Comparison of ENCODE assay signal across 5 cellular contexts in genomic region chr20:3158968-3159431, GRCh38. TPM values are rescaled to one million over a fixed set of nuclear protein-coding genes. Genes with fewer than 3 reads are reported as not detected.
DNase-seq lines count a peak whose midpoint lies in the region; FAIRE-seq and TF ChIP-seq lines count a peak whose summit lies in the region.

No MANE protein-coding gene starts in this region.

- peaks cover 4% of the 10 kb centered on the region in 2 donors for H3K4me1 ChIP-seq in neuronal stem cell (ENCODE audit: control insufficient read depth in 2 of 2, insufficient read depth in 1 of 2, low read depth in 1 of 2, low read length in 2 of 2)

- H2AFZ ChIP-seq in neuronal stem cell (ENCODE audit: low read length), result peak overlapping the region; percentile 88

- H3K9ac ChIP-seq in neuronal stem cell (ENCODE audit: low read depth, low read length, poor library complexity), result peak overlapping the region; percentile 83

- H3K27me3 ChIP-seq in bronchial epithelial cell (ENCODE audit: control insufficient read depth, insufficient read depth, low read length) (no peaks in the 10 kb centered on the region), neuronal stem cell (ENCODE audit: control insufficient read depth in 3 of 3, insufficient read depth in 3 of 3, low read depth in 1 of 3, low read length in 3 of 3) (no peaks in the 10 kb centered on the region)

- H4K91ac ChIP-seq in neuronal stem cell (ENCODE audit: low read depth, low read length, poor library complexity), result no peak overlapping the region

- H2BK15ac ChIP-seq in neuronal stem cell (ENCODE audit: low read length), result no peak overlapping the region

- H3K4me3 ChIP-seq in bronchial epithelial cell (ENCODE audit: low read depth, low read length) (peak overlapping the region; percentile 77), neuronal stem cell (ENCODE audit: low read length in 2 of 2) (peak overlapping the region; percentile 88 to 96)

- TF ChIP-seq CTCF in bronchial epithelial cell (IDR thresholded peaks at IDR 0.05; ENCODE audit: insufficient read depth, low read length, severe bottlenecking), result no peak

- no peak overlapping the region for H2BK12ac ChIP-seq in neuronal stem cell (ENCODE audit: low read length)

- H2AK5ac ChIP-seq in neuronal stem cell (ENCODE audit: low read depth, low read length), result no peak overlapping the region

- H4K8ac ChIP-seq in neuronal stem cell (ENCODE audit: low read depth, low read length), result no peak overlapping the region

- peaks cover 8% of the 10 kb centered on the region for H3K79me1 ChIP-seq in neuronal stem cell (ENCODE audit: low read depth, low read length)

- H3K4me2 ChIP-seq in neuronal stem cell (ENCODE audit: insufficient read depth, low read length, poor library complexity, severe bottlenecking), result peak overlapping the region; percentile 81

- H3K36me3 ChIP-seq in bronchial epithelial cell (ENCODE audit: control insufficient read depth, insufficient read depth, low read length) (no peaks in the 10 kb centered on the region), neuronal stem cell (replicated peaks in 1 of 2; ENCODE audit: control insufficient read depth in 2 of 2, insufficient read depth in 2 of 2, low read length in 2 of 2) (peaks cover 0 to 18% of the 10 kb centered on the region in 2 donors)

- no peaks in the 10 kb centered on the region for H3K9me3 ChIP-seq in neuronal stem cell (replicated peaks in 1 of 2; ENCODE audit: control insufficient read depth in 2 of 2, insufficient read depth in 1 of 2, low read depth in 1 of 2, low read length in 2 of 2)

- no peak overlapping the region for H3K4ac ChIP-seq in neuronal stem cell (ENCODE audit: low read length)

- no peak overlapping the region for H3K18ac ChIP-seq in neuronal stem cell (ENCODE audit: low read length)

- no peak overlapping the region for H2BK120ac ChIP-seq in neuronal stem cell (ENCODE audit: low read depth, low read length)

- DNase-seq in M059J (ENCODE audit: low read depth) (peak; percentile 49), bronchial epithelial cell (ENCODE audit: low read depth) (no peak), neuronal stem cell (ENCODE audit: low spot score) (no peak), Ammon's horn (ENCODE audit: low spot score) (no peak), urothelium cell line (ENCODE audit: low spot score) (no peak)

- H2BK5ac ChIP-seq in neuronal stem cell (ENCODE audit: low read length), result no peak overlapping the region

- FAIRE-seq in bronchial epithelial cell (lab: Jason Lieb, UNC) (no peak), urothelium cell line (lab: Jason Lieb, UNC) (no peak)

- no peak overlapping the region for H3K27ac ChIP-seq in neuronal stem cell (replicated peaks; ENCODE audit: low read length)

- no peak overlapping the region for H3K23ac ChIP-seq in neuronal stem cell (ENCODE audit: low read depth, low read length, poor library complexity)

- H3K14ac ChIP-seq in neuronal stem cell (ENCODE audit: low read length), result no peak overlapping the region

- WGBS in neuronal stem cell (ENCODE audit: extremely low coverage in 2 of 2, insufficient read length in 2 of 2, insufficient replicate concordance in 1 of 2), 2 donors, result no CpG with 5 or more reads among the region's 10 CpGs

RNA-seq across cellular contexts. Expression of gene FASTKD5, which starts 0.7 kb away (rescaled TPM):
- total RNA-seq in M059J (2014; rRNA removed; shearing (Covaris generic)), result 28.9 and 29.1 TPM in 2 replicates
- 11.3 and 17.9 TPM in 2 replicates for total RNA-seq in bronchial epithelial cell
- 6.6 TPM for polyA plus RNA-seq in neuronal stem cell (2013, experiment 1 of 2)
- polyA plus RNA-seq in neuronal stem cell (2013, experiment 2 of 2), result 6.4 TPM

RNA-seq across cellular contexts. Expression of gene UBOX5, which starts 0.7 kb away (rescaled TPM):
- total RNA-seq in M059J (2014; rRNA removed; shearing (Covaris generic)), result 5.0 and 7.5 TPM in 2 replicates
- total RNA-seq in bronchial epithelial cell, result 1.9 and 2.1 TPM in 2 replicates
- 4.5 TPM for polyA plus RNA-seq in neuronal stem cell (2013, experiment 1 of 2)
- polyA plus RNA-seq in neuronal stem cell (2013, experiment 2 of 2), result 4.4 TPM

RNA-seq across cellular contexts. Expression of gene LZTS3, which starts 14.3 kb away (rescaled TPM):
- total RNA-seq in M059J (2014; rRNA removed; shearing (Covaris generic)), result 3.0 and 8.2 TPM in 2 replicates
- total RNA-seq in bronchial epithelial cell, result 11.3 and 20.0 TPM in 2 replicates
- polyA plus RNA-seq in neuronal stem cell (2013, experiment 1 of 2), result 8.4 TPM
- 8.7 TPM for polyA plus RNA-seq in neuronal stem cell (2013, experiment 2 of 2)

RNA-seq across cellular contexts. Expression of gene DDRGK1, which starts 45.5 kb away (rescaled TPM):
- 58.3 and 79.5 TPM in 2 replicates for total RNA-seq in M059J (2014; rRNA removed; shearing (Covaris generic))
- total RNA-seq in bronchial epithelial cell, result 57.6 and 72.7 TPM in 2 replicates
- polyA plus RNA-seq in neuronal stem cell (2013, experiment 1 of 2), result 29.3 TPM
- polyA plus RNA-seq in neuronal stem cell (2013, experiment 2 of 2), result 30.0 TPM

RNA-seq across cellular contexts. Expression of gene ITPA, which starts 50.3 kb away (rescaled TPM):
- total RNA-seq in M059J (2014; rRNA removed; shearing (Covaris generic)), result 56.5 and 80.9 TPM in 2 replicates
- total RNA-seq in bronchial epithelial cell, result 36.9 and 45.5 TPM in 2 replicates
- polyA plus RNA-seq in neuronal stem cell (2013, experiment 1 of 2), result 31.8 TPM
- polyA plus RNA-seq in neuronal stem cell (2013, experiment 2 of 2), result 32.2 TPM
